ENCODE assay signal across 27 cellular contexts in genomic region chr16:65531475-65531874, GRCh38.
"Had no signal": no experiment of that assay in that cellular context is flagged by ENCODE, and none has a peak within 500 bp of the region (broad histone marks: within the 10 kb centered on the region; RNA-seq: fewer than 3 reads in every experiment).

No MANE protein-coding gene starts in this region.

- FAIRE-seq: bronchial epithelial cell, colon, endometrium had no signal

- H3K27ac ChIP-seq: epithelial cell of prostate, esophagus squamous epithelium, neural progenitor cell had no signal

- H3K9ac ChIP-seq: neural progenitor cell had no signal

- H3K4me1 ChIP-seq: esophagus squamous epithelium, testis had no signal

- H3K27me3 ChIP-seq: esophagus squamous epithelium, neural progenitor cell, testis had no signal

- H3K9me3 ChIP-seq: esophagus squamous epithelium, testis had no signal

- H3K4me3 ChIP-seq: neural progenitor cell, testis had no signal

- H3K4me2 ChIP-seq: neural progenitor cell had no signal

- ATAC-seq: activated naive CD4-positive, alpha-beta T cell treated with anti-CD3 and anti-CD28 coated beads, Interleukin-2, amount 50 U/mL, for 72 hours; activated T-cell treated with anti-CD3 and anti-CD28 coated beads, Interleukin-2, amount 50 U/mL, for 72 hours; naive thymus-derived CD4-positive, alpha-beta T cell; stimulated activated naive CD8-positive, alpha-beta T cell treated with anti-CD3 and anti-CD28 coated beads, Interleukin-15, Interleukin-2, amounts not matched to agents 100 U/mL and 50 U/mL, for 24 hours had no signal

- DNase-seq: activated CD4-positive, alpha-beta T cell treated with anti-CD3 and anti-CD28 coated beads for 4 hours; activated CD4-positive, alpha-beta T cell treated with anti-CD3 and anti-CD28 coated beads, Interleukin-2, amount 50 U/mL, for 4 hours; activated CD4-positive, CD25-positive, alpha-beta regulatory T cell; activated naive CD4-positive, alpha-beta T cell; activated T-cell treated with anti-CD3 and anti-CD28 coated beads for 4 hours; activated T-cell treated with anti-CD3 and anti-CD28 coated beads, Interleukin-2, amount 50 U/mL, for 72 hours; dermis blood vessel endothelial cell; effector CD8-positive, alpha-beta T cell; esophagus squamous epithelium; head of caudate nucleus; hypothalamus; immature natural killer cell; midbrain; naive thymus-derived CD4-positive, alpha-beta T cell; occipital lobe; posterior cingulate gyrus; right cardiac atrium; stimulated activated CD4-positive, alpha-beta T cell treated with anti-CD3 and anti-CD28 coated beads, Interleukin-2, amount 100 ng/mL, for 48 hours; stimulated activated naive CD8-positive, alpha-beta T cell treated with anti-CD3 and anti-CD28 coated beads, Interleukin-15, Interleukin-2, amounts not matched to agents 100 U/mL and 50 U/mL, for 24 hours; T-helper 1 cell; testis had no signal

- H3K36me3 ChIP-seq: esophagus squamous epithelium, neural progenitor cell had no signal
